Comparison of ENCODE assay signal across 8 cellular contexts in the genomic region with DNA sequence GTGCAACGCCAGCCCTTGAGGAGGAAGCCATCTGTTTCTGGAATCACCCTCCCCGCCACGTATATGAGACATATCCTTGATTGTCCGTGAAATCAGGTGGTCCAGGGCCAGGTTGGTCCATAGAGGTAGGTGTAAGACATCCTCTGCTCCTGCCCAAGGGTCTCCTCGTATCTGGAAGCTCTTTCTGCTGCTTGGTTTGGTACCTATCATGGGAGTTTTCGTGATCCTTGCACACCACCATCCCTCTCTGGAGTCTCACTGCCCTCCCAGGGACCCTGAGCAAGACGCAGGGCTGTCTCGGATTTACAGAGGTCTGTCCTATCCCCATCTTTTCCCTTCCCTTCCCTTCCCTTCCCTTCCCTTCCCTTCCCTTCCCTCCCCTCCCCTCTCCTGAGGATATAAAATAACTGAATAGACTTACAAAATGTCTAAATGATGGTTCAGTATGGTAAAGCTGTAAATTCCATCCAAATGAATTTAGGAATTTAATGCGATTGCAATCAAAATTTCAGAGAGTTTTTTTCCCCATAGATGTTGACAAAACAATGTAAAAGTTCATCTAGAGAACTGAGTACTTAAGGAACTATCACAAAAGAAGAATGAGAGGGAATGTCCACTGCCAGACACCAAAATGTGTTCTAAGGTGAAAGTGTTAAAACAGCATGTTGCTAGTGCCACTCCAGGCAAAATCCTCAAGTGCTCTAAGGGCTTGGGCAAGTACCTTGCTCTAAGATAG.
DNase-seq lines count a peak whose midpoint lies in the region; ATAC-seq and TF ChIP-seq lines count a peak whose summit lies in the region.

No MANE protein-coding gene starts in this region.

- no peaks in the 10 kb centered on the region for H3K36me3 Mint-ChIP-seq in T-helper 2 cell treated with Interferon-gamma antibody and Interleukin-4, amounts not matched to agents 5 μg/mL and 100 μg/mL, for 36 hours (ENCODE audit: low read depth)
- no peaks in the 10 kb centered on the region for H3K36me3 Mint-ChIP-seq in stimulated activated naive CD8-positive, alpha-beta T cell treated with anti-CD3 and anti-CD28 coated beads, Interleukin-15, Interleukin-2, amounts not matched to agents 100 ng/mL and 50 ng/mL, for 24 hours (ENCODE audit: low read depth)

- peaks cover 17% of the 10 kb centered on the region for H3K27me3 Mint-ChIP-seq in T-helper 2 cell treated with Interferon-gamma antibody and Interleukin-4, amounts not matched to agents 5 μg/mL and 100 μg/mL, for 36 hours (ENCODE audit: low read depth)
- no peaks in the 10 kb centered on the region for H3K27me3 Mint-ChIP-seq in stimulated activated naive CD8-positive, alpha-beta T cell treated with anti-CD3 and anti-CD28 coated beads, Interleukin-15, Interleukin-2, amounts not matched to agents 100 ng/mL and 50 ng/mL, for 24 hours

- no peaks in the 10 kb centered on the region for H3K36me3 ChIP-seq in WERI-Rb-1
- H3K36me3 ChIP-seq in iPS-15b (ENCODE audit: control insufficient read depth, insufficient read depth, low read length): no peaks in the 10 kb centered on the region

- TF ChIP-seq CTCF in WERI-Rb-1 (IDR thresholded peaks at IDR 0.05; ENCODE audit: low read depth, low read length): no peak

- H3K4me3 ChIP-seq in WERI-Rb-1 (ENCODE audit: low read depth, low read length): peak overlapping the region; percentile 89
- peak overlapping the region; percentile 74 for H3K4me3 ChIP-seq in iPS-15b (ENCODE audit: low read depth, low read length)

- H3K9me3 ChIP-seq in WERI-Rb-1 (ENCODE audit: severe bottlenecking) (no peaks in the 10 kb centered on the region), iPS-15b (ENCODE audit: control insufficient read depth, insufficient read depth, low read length) (no peaks in the 10 kb centered on the region)

- H3K9ac ChIP-seq in iPS-15b (ENCODE audit: low read depth, low read length): no peak overlapping the region

- H3K27ac ChIP-seq in WERI-Rb-1: no peak overlapping the region

- no peak for ATAC-seq in HG03039 (IDR thresholded peaks at IDR 0.05; ENCODE audit: unreplicated experiment)
- no peak for ATAC-seq in HG03045 (IDR thresholded peaks at IDR 0.05; ENCODE audit: unreplicated experiment)
- ATAC-seq in GM18907 (IDR thresholded peaks at IDR 0.05; ENCODE audit: unreplicated experiment): no peak

- H3K4me1 ChIP-seq in iPS-15b (ENCODE audit: control insufficient read depth, insufficient read depth, low read length): no peaks in the 10 kb centered on the region

- no peak for DNase-seq in T-helper 2 cell treated with Interferon-gamma antibody and Interleukin-4, amounts not matched to agents 5 μg/mL and 100 μg/mL, for 36 hours (ENCODE audit: low spot score)
- no peak for DNase-seq in T-helper 2 cell
- DNase-seq in WERI-Rb-1: no peak

- H3K4me3 Mint-ChIP-seq in T-helper 2 cell treated with Interferon-gamma antibody and Interleukin-4, amounts not matched to agents 5 μg/mL and 100 μg/mL, for 36 hours: peak overlapping the region; percentile 92
- peak overlapping the region; percentile 80 for H3K4me3 Mint-ChIP-seq in stimulated activated naive CD8-positive, alpha-beta T cell treated with anti-CD3 and anti-CD28 coated beads, Interleukin-15, Interleukin-2, amounts not matched to agents 100 ng/mL and 50 ng/mL, for 24 hours

- no peak overlapping the region for H3K27ac Mint-ChIP-seq in T-helper 2 cell treated with Interferon-gamma antibody and Interleukin-4, amounts not matched to agents 5 μg/mL and 100 μg/mL, for 36 hours
- H3K27ac Mint-ChIP-seq in stimulated activated naive CD8-positive, alpha-beta T cell treated with anti-CD3 and anti-CD28 coated beads, Interleukin-15, Interleukin-2, amounts not matched to agents 100 ng/mL and 50 ng/mL, for 24 hours: no peak overlapping the region

- peaks cover 5% of the 10 kb centered on the region for H3K4me1 Mint-ChIP-seq in T-helper 2 cell treated with Interferon-gamma antibody and Interleukin-4, amounts not matched to agents 5 μg/mL and 100 μg/mL, for 36 hours (ENCODE audit: low read depth)
- peaks cover 10% of the 10 kb centered on the region for H3K4me1 Mint-ChIP-seq in stimulated activated naive CD8-positive, alpha-beta T cell treated with anti-CD3 and anti-CD28 coated beads, Interleukin-15, Interleukin-2, amounts not matched to agents 100 ng/mL and 50 ng/mL, for 24 hours (ENCODE audit: low read depth)

- H3K27me3 ChIP-seq in WERI-Rb-1 (ENCODE audit: insufficient read depth, low read depth, severe bottlenecking): no peaks in the 10 kb centered on the region
- peaks cover 5% of the 10 kb centered on the region for H3K27me3 ChIP-seq in iPS-15b (ENCODE audit: control insufficient read depth, insufficient read depth, low read length)

- H3K9me3 Mint-ChIP-seq in T-helper 2 cell treated with Interferon-gamma antibody and Interleukin-4, amounts not matched to agents 5 μg/mL and 100 μg/mL, for 36 hours: no peaks in the 10 kb centered on the region
- peaks cover 6% of the 10 kb centered on the region for H3K9me3 Mint-ChIP-seq in stimulated activated naive CD8-positive, alpha-beta T cell treated with anti-CD3 and anti-CD28 coated beads, Interleukin-15, Interleukin-2, amounts not matched to agents 100 ng/mL and 50 ng/mL, for 24 hours
